In the genomic region with DNA sequence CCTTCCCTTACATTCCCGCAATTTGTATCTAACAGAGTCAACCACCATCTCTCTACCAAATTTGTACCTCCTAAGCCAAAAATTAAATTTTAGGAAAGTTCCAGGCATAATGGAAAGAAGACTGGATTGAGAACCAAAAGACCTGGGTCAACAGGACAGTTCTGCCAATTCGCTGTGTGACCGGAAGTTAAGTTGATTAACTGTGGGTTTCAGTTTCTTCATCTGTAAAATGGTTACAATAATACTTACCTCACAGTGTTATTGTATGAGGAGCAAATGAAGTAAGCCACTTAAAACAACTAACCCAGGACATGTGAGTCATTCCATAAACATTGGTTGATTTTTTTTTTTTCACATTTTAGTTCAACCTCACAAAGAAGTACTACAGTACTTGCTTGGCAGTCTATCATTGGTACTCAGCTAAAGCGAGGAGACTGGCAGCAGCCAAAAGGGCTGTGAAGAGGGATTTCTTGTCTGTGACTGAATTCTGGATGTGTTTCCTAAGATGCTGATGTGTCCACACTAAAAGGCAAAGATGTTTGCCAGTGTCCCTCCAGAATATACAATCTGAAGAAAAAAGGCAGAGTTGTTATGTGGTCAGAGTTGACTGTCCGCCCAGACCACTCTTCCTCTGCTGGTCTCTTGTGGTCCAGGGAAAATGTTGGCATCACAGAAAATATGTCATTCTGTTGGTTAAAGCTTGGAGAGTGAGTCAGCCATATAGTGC, we compare ENCODE assay signal across 16 cellular contexts.
DNase-seq lines count a peak whose midpoint lies in the region; ATAC-seq, FAIRE-seq and TF ChIP-seq lines count a peak whose summit lies in the region.
"Had no signal": no experiment of that assay in that cellular context is flagged by ENCODE, and none has a peak within 500 bp of the region (broad histone marks: within the 10 kb centered on the region; RNA-seq: fewer than 3 reads in every experiment).

No MANE protein-coding gene starts in this region.

- no peak for ATAC-seq in GM21360 (IDR thresholded peaks at IDR 0.05; ENCODE audit: unreplicated experiment)
- ATAC-seq in activated naive CD8-positive, alpha-beta T cell treated with anti-CD3 and anti-CD28 coated beads, Interleukin-2, amount 50 U/mL, for 24 hours: no peak
- ATAC-seq: esophagus mucosa had no signal

- H3K27ac Mint-ChIP-seq in activated CD4-positive, alpha-beta T cell treated with anti-CD3 and anti-CD28 coated beads, Interleukin-2, amount 10 ng/mL, durations not matched to agents 24 days and 14 days: no peak overlapping the region
- H3K27ac Mint-ChIP-seq in activated naive CD8-positive, alpha-beta T cell treated with anti-CD3 and anti-CD28 coated beads, Interleukin-2, amount 50 U/mL, for 24 hours: no peak overlapping the region
- H3K27ac Mint-ChIP-seq: naive B cell had no signal

- intact Hi-C loops in activated CD4-positive, alpha-beta T cell treated with anti-CD3 and anti-CD28 coated beads, Interleukin-2, amount 10 ng/mL, durations not matched to agents 24 days and 14 days (cut with micrococcal nuclease): no loop called here

- H3K27me3 ChIP-seq in keratinocyte (ENCODE audit: control insufficient read depth, extremely low read depth, insufficient read depth, low read length): peaks cover 8% of the 10 kb centered on the region
- H3K27me3 ChIP-seq: sigmoid colon, thyroid gland had no signal

- peak; percentile 17 for FAIRE-seq in keratinocyte (lab: Jason Lieb, UNC)
- FAIRE-seq: kidney had no signal

- no peak overlapping the region for H3K4me2 ChIP-seq in keratinocyte (ENCODE audit: control insufficient read depth, extremely low read depth, insufficient read depth, low read depth, low read length)

- no peaks in the 10 kb centered on the region for H3K4me1 Mint-ChIP-seq in activated CD4-positive, alpha-beta T cell treated with anti-CD3 and anti-CD28 coated beads, Interleukin-2, amount 10 ng/mL, durations not matched to agents 24 days and 14 days
- no peaks in the 10 kb centered on the region for H3K4me1 Mint-ChIP-seq in activated naive CD8-positive, alpha-beta T cell treated with anti-CD3 and anti-CD28 coated beads, Interleukin-2, amount 50 U/mL, for 24 hours
- H3K4me1 Mint-ChIP-seq: naive B cell had no signal

- H3K27ac ChIP-seq in keratinocyte (ENCODE audit: control insufficient read depth, insufficient read depth, low read length): no peak overlapping the region
- H3K27ac ChIP-seq: sigmoid colon, thyroid gland had no signal

- no peaks in the 10 kb centered on the region for H3K36me3 Mint-ChIP-seq in activated CD4-positive, alpha-beta T cell treated with anti-CD3 and anti-CD28 coated beads, Interleukin-2, amount 10 ng/mL, durations not matched to agents 24 days and 14 days (ENCODE audit: low read depth)
- no peaks in the 10 kb centered on the region for H3K36me3 Mint-ChIP-seq in activated naive CD8-positive, alpha-beta T cell treated with anti-CD3 and anti-CD28 coated beads, Interleukin-2, amount 50 U/mL, for 24 hours (ENCODE audit: low read depth)
- H3K36me3 Mint-ChIP-seq: naive B cell had no signal

- H4K20me1 ChIP-seq in keratinocyte (ENCODE audit: control insufficient read depth, extremely low read depth, insufficient read depth, low read length): no peaks in the 10 kb centered on the region

- no peak overlapping the region for H3K9ac ChIP-seq in keratinocyte (ENCODE audit: control insufficient read depth, extremely low read depth, insufficient read depth, low read length)

- H3K27me3 Mint-ChIP-seq in activated CD4-positive, alpha-beta T cell treated with anti-CD3 and anti-CD28 coated beads, Interleukin-2, amount 10 ng/mL, durations not matched to agents 24 days and 14 days: no peaks in the 10 kb centered on the region
- H3K27me3 Mint-ChIP-seq in activated naive CD8-positive, alpha-beta T cell treated with anti-CD3 and anti-CD28 coated beads, Interleukin-2, amount 50 U/mL, for 24 hours: no peaks in the 10 kb centered on the region
- H3K27me3 Mint-ChIP-seq: naive B cell had no signal

- no peaks in the 10 kb centered on the region for H3K9me3 Mint-ChIP-seq in activated CD4-positive, alpha-beta T cell treated with anti-CD3 and anti-CD28 coated beads, Interleukin-2, amount 10 ng/mL, durations not matched to agents 24 days and 14 days
- no peaks in the 10 kb centered on the region for H3K9me3 Mint-ChIP-seq in activated naive CD8-positive, alpha-beta T cell treated with anti-CD3 and anti-CD28 coated beads, Interleukin-2, amount 50 U/mL, for 24 hours

- dilution Hi-C loops in keratinocyte (cut with MboI; ENCODE audit: extremely low pct_ligation_motif_present, low sequenced_read_pairs): no loop called here

- no peaks in the 10 kb centered on the region for H3K9me1 ChIP-seq in keratinocyte (ENCODE audit: control insufficient read depth, extremely low read depth, insufficient read depth, low read length)

- no peaks in the 10 kb centered on the region for H3K9me3 ChIP-seq in keratinocyte (ENCODE audit: control insufficient read depth, low read depth, low read length)
- H3K9me3 ChIP-seq: sigmoid colon, thyroid gland had no signal

- no peak overlapping the region for H3K4me3 Mint-ChIP-seq in activated CD4-positive, alpha-beta T cell treated with anti-CD3 and anti-CD28 coated beads, Interleukin-2, amount 10 ng/mL, durations not matched to agents 24 days and 14 days
- no peak overlapping the region for H3K4me3 Mint-ChIP-seq in activated naive CD8-positive, alpha-beta T cell treated with anti-CD3 and anti-CD28 coated beads, Interleukin-2, amount 50 U/mL, for 24 hours
- H3K4me3 Mint-ChIP-seq: naive B cell had no signal

- TF ChIP-seq CTCF in keratinocyte (optimal IDR thresholded peaks at IDR 0.05 in 1 of 3, IDR thresholded peaks at IDR 0.05 in 1 of 3, conservative IDR thresholded peaks at IDR 0.05 in 1 of 3; ENCODE audit: extremely low read depth in 1 of 3, insufficient read depth in 2 of 3, low read length in 3 of 3): no peak

- H3K36me3 ChIP-seq in keratinocyte (ENCODE audit: control insufficient read depth in 2 of 2, extremely low read depth in 1 of 2, insufficient read depth in 2 of 2, low read length in 2 of 2): no peaks in the 10 kb centered on the region
- H3K36me3 ChIP-seq: sigmoid colon, thyroid gland had no signal

- peak; percentile 64 for DNase-seq in AG08395 (ENCODE audit: low spot score)
- peak; percentile 31 for DNase-seq in HS-27A (ENCODE audit: low read depth)
- peak; percentile 92 for DNase-seq in astrocyte of the hippocampus (ENCODE audit: low read depth, low spot score)
- no peak for DNase-seq in keratinocyte (ENCODE audit: low read depth, low spot score)
- no peak for DNase-seq in activated CD4-positive, alpha-beta T cell treated with anti-CD3 and anti-CD28 coated beads, Interleukin-2, amount 10 ng/mL, durations not matched to agents 24 days and 14 days
- no peak for DNase-seq in NCI-H1417 treated with DMSO at 0.1 percent for 48 hours (lab: John Stamatoyannopoulos, UW)
- no peak for DNase-seq in activated naive CD8-positive, alpha-beta T cell treated with anti-CD3 and anti-CD28 coated beads, Interleukin-2, amount 50 U/mL, for 24 hours
- DNase-seq: anterior cingulate cortex, kidney, naive B cell, NCI-H510A, SIG-M5, sigmoid colon, thyroid gland had no signal

- no peaks in the 10 kb centered on the region for H3K79me2 ChIP-seq in keratinocyte (ENCODE audit: control insufficient read depth, insufficient read depth, low read length)

- H3K4me3 ChIP-seq in keratinocyte (ENCODE audit: control insufficient read depth in 2 of 3, extremely low read depth in 1 of 3, insufficient read depth in 2 of 3, low read depth in 1 of 3, low read length in 3 of 3): no peak overlapping the region
- H3K4me3 ChIP-seq: sigmoid colon, thyroid gland had no signal

- no peak overlapping the region for H2AFZ ChIP-seq in keratinocyte (ENCODE audit: control insufficient read depth, low read length)

- peaks cover 17% of the 10 kb centered on the region for H3K4me1 ChIP-seq in keratinocyte (ENCODE audit: control insufficient read depth, extremely low read depth, insufficient read depth, low read length)
- H3K4me1 ChIP-seq: sigmoid colon, thyroid gland had no signal

Comparison
In these comparisons a context has a peak if more than half of its experiments do, and no peak if none do; other contexts are left out.
1. DNase-seq: peak in AG08395 (single experiment), HS-27A (single experiment) and astrocyte of the hippocampus (single experiment); none in keratinocyte (single experiment), activated CD4-positive, alpha-beta T cell treated with anti-CD3 and anti-CD28 coated beads, Interleukin-2, amount 10 ng/mL, durations not matched to agents 24 days and 14 days (single experiment), NCI-H1417 treated with DMSO at 0.1 percent for 48 hours (single experiment) and activated naive CD8-positive, alpha-beta T cell treated with anti-CD3 and anti-CD28 coated beads, Interleukin-2, amount 50 U/mL, for 24 hours (single experiment).